ENCODE assay signal across 18 cellular contexts in the genomic region with DNA sequence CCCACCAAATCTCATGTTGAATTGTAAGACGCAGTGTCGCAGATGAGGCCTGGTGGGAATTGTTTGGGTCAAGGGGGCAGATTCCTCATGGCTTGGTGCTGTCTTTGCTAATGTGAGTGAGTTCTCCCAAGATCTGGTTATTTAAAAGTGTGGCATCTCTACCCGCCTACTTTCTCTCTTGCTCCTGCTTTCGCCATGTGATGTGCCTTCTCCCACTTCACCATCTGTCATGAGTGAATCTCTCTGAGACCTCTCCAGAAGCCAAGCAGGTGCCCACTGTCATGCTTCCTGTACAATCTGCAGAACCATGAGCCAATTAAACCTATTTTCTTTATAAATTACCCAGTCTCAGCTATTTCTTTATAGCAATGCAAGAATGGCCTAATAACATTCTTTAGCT.
DNase-seq lines count a peak whose midpoint lies in the region; ATAC-seq and TF ChIP-seq lines count a peak whose summit lies in the region.
"Had no signal": no experiment of that assay in that cellular context is flagged by ENCODE, and none has a peak within 500 bp of the region (broad histone marks: within the 10 kb centered on the region; RNA-seq: fewer than 3 reads in every experiment).

No MANE protein-coding gene starts in this region.

- no peaks in the 10 kb centered on the region for H3K79me2 ChIP-seq in trophoblast cell (ENCODE audit: control insufficient read depth, insufficient read depth, low read length, poor library complexity)

- H3K36me3 ChIP-seq in trophoblast cell (ENCODE audit: control insufficient read depth in 1 of 2, insufficient read depth in 2 of 2, low read length in 2 of 2) (no peaks in the 10 kb centered on the region), Peyer's patch (no peaks in the 10 kb centered on the region)

- no peak for TF ChIP-seq CTCF in Peyer's patch (IDR thresholded peaks at IDR 0.05)

- H3K9ac ChIP-seq in trophoblast cell (ENCODE audit: low read length), result no peak overlapping the region
- H3K9ac ChIP-seq: GM23248 had no signal

- H3K79me1 ChIP-seq in trophoblast cell (ENCODE audit: low read length), result peaks cover 6% of the 10 kb centered on the region

- peak overlapping the region; percentile 55 for H2BK12ac ChIP-seq in trophoblast cell (ENCODE audit: low read length)

- no peak overlapping the region for H2BK120ac ChIP-seq in trophoblast cell (ENCODE audit: insufficient read depth, low read length, poor library complexity)

- H3K4me2 ChIP-seq in trophoblast cell (ENCODE audit: low read length), result no peak overlapping the region
- H3K4me2 ChIP-seq: A549 had no signal

- no peak overlapping the region for H2AFZ ChIP-seq in trophoblast cell (ENCODE audit: insufficient read depth, low read length, poor library complexity)
- H2AFZ ChIP-seq: GM23248 had no signal

- H4K8ac ChIP-seq in trophoblast cell (ENCODE audit: low read depth, low read length), result no peak overlapping the region

- intact Hi-C loops in Right ventricle myocardium superior (cut with DNase I), result loop anchor here (10.0 kb wide), 1 partner anchor 418 kb away; no protein-coding TSS in a partner anchor
- intact Hi-C loops in cardiac septum (cut with DNase I), result loop anchor here (5.0 kb wide), 2 partner anchors 416 to 1046 kb away; no protein-coding TSS in a partner anchor

- H3K9me3 ChIP-seq in trophoblast cell (ENCODE audit: insufficient read depth, low read depth, low read length), result no peaks in the 10 kb centered on the region
- no peaks in the 10 kb centered on the region for H3K9me3 ChIP-seq in Peyer's patch
- H3K9me3 ChIP-seq: A549 had no signal

- no peak overlapping the region for H2BK5ac ChIP-seq in trophoblast cell (ENCODE audit: low read depth, low read length, poor library complexity)

- no peak overlapping the region for H3K4ac ChIP-seq in trophoblast cell (ENCODE audit: low read depth, low read length)

- H3K4me1 ChIP-seq in trophoblast cell (ENCODE audit: control insufficient read depth in 1 of 2, insufficient read depth in 2 of 2, low read length in 2 of 2), result peaks cover 6 to 7% of the 10 kb centered on the region in 2 experiments
- no peaks in the 10 kb centered on the region for H3K4me1 ChIP-seq in Peyer's patch
- H3K4me1 ChIP-seq: A549 had no signal

- WGBS in trophoblast cell (ENCODE audit: extremely low coverage, insufficient coverage, insufficient read length), result no CpG with 5 or more reads among the region's 4 CpGs

- H3K27ac ChIP-seq in trophoblast cell (ENCODE audit: low read depth, low read length) (no peak overlapping the region), Peyer's patch (no peak overlapping the region)
- H3K27ac ChIP-seq: A549, GM23248 had no signal

- H4K91ac ChIP-seq in trophoblast cell (ENCODE audit: low read depth, low read length), result no peak overlapping the region

- H3K27me3 ChIP-seq in trophoblast cell (ENCODE audit: insufficient read depth, low read length), result no peaks in the 10 kb centered on the region
- no peaks in the 10 kb centered on the region for H3K27me3 ChIP-seq in Peyer's patch

- DNase-seq in Right ventricle myocardium superior, result peak; percentile 10
- no peak for DNase-seq in cardiac septum (ENCODE audit: low spot score)
- DNase-seq in cerebellum (ENCODE audit: low spot score), result peak; percentile 9
- DNase-seq in trophoblast cell, result no peak
- DNase-seq in activated gamma-delta T cell (lab: John Stamatoyannopoulos, UW), result no peak
- no peak for DNase-seq in Peyer's patch
- DNase-seq: 8988T; ACHN; Calu3; CD4-positive, alpha-beta memory T cell; COR-L47; DMS53; DMS79 treated with DMSO at 0.1 percent for 48 hours; GM23248; H7; HCEC 1CT had no signal

- no peak overlapping the region for H4K12ac ChIP-seq in trophoblast cell (ENCODE audit: low read depth, low read length)

- H2AK5ac ChIP-seq in trophoblast cell (ENCODE audit: low read length), result no peak overlapping the region

- ATAC-seq in Right ventricle myocardium superior (ENCODE audit: poor library complexity) (no peak), GM18907 (IDR thresholded peaks at IDR 0.05; ENCODE audit: unreplicated experiment) (no peak)
- ATAC-seq: A549 had no signal

- H3K23ac ChIP-seq in trophoblast cell (ENCODE audit: low read length), result no peak overlapping the region

- H3K14ac ChIP-seq in trophoblast cell (ENCODE audit: low read length), result no peak overlapping the region

- TF ChIP-seq POLR2A in Peyer's patch (IDR thresholded peaks at IDR 0.05), result no peak

- H3K18ac ChIP-seq in trophoblast cell (ENCODE audit: low read length), result no peak overlapping the region

- no peak overlapping the region for H3K4me3 ChIP-seq in trophoblast cell (ENCODE audit: low read depth, low read length)
- no peak overlapping the region for H3K4me3 ChIP-seq in Peyer's patch
- H3K4me3 ChIP-seq: A549, GM23248 had no signal

Comparison
In these comparisons a context has a peak if more than half of its experiments do, and no peak if none do; other contexts are left out.
1. DNase-seq: peak in Right ventricle myocardium superior (single experiment) and cerebellum (single experiment); none in cardiac septum (single experiment), trophoblast cell (0 of 2), activated gamma-delta T cell (single experiment) and Peyer's patch (0 of 3).